ENCODE assay signal across 8 cellular contexts in genomic region chr12:9064201-9064814, GRCh38. TPM values are rescaled to one million over a fixed set of nuclear protein-coding genes. Genes with fewer than 3 reads are reported as not detected.
DNase-seq lines count a peak whose midpoint lies in the region; ATAC-seq and TF ChIP-seq lines count a peak whose summit lies in the region.

No MANE protein-coding gene starts in this region.

- peaks cover 12% of the 10 kb centered on the region for H3F3A ChIP-seq in neural progenitor cell (ENCODE audit: low read depth)

- H3K9me3 ChIP-seq in ES-I3 (ENCODE audit: control insufficient read depth, insufficient read depth, low read length) (no peaks in the 10 kb centered on the region), Panc1 (ENCODE audit: control insufficient read depth, insufficient read depth, low read depth, low read length) (no peaks in the 10 kb centered on the region), gastroesophageal sphincter (no peaks in the 10 kb centered on the region), neural progenitor cell (ENCODE audit: low read depth) (no peaks in the 10 kb centered on the region), thymus (ENCODE audit: control insufficient read depth) (peaks cover 6% of the 10 kb centered on the region)

- no peaks in the 10 kb centered on the region for H4K20me1 ChIP-seq in neural progenitor cell (ENCODE audit: low read depth)

- intact Hi-C loops in Panc1 (cut with micrococcal nuclease; ENCODE audit: unreplicated experiment), result no loop called here

- H3K9ac ChIP-seq in ES-I3 (ENCODE audit: low read depth, low read length) (peak overlapping the region; percentile 96), neural progenitor cell (peak overlapping the region; percentile 39)

- no peak for TF ChIP-seq EP300 in gastroesophageal sphincter (IDR thresholded peaks at IDR 0.05)

- ATAC-seq in HG03108 (IDR thresholded peaks at IDR 0.05; ENCODE audit: unreplicated experiment) (peak; percentile 68), Panc1 (peak; percentile 93), gastroesophageal sphincter (peak; percentile 77), HG02840 (IDR thresholded peaks at IDR 0.05; ENCODE audit: low FRiP score, unreplicated experiment) (no peak)

- TF ChIP-seq CTCF in Panc1 (IDR thresholded peaks at IDR 0.05) (peak; percentile 66), gastroesophageal sphincter (IDR thresholded peaks at IDR 0.05) (peak in 3 of 4 experiments; percentile 37 to 53 (median 47)), neural progenitor cell (IDR thresholded peaks at IDR 0.05) (peak; percentile 49)

- peaks cover 10% of the 10 kb centered on the region for H3K4me1 Mint-ChIP-seq in activated naive CD4-positive, alpha-beta T cell treated with anti-CD3 and anti-CD28 coated beads, Interleukin-2, amount 50 U/mL, for 24 hours
- peaks cover 10% of the 10 kb centered on the region for H3K4me1 Mint-ChIP-seq in neural progenitor cell

- DNase-seq in Panc1 (ENCODE audit: low read depth, low spot score), result no peak
- DNase-seq in neural progenitor cell (ENCODE audit: low spot score), result peak; percentile 83

- peak; percentile 67 to 71 for TF ChIP-seq POLR2A in gastroesophageal sphincter (IDR thresholded peaks at IDR 0.05)

- BruUV-seq in Panc1 (replicated peaks; lab: Mats Ljungman, UMichigan), result no TSS peak

- WGBS in gastroesophageal sphincter (ENCODE audit: low coverage in 1 of 2), 2 donors, result 0 to 7% methylated on average over 3 to 5 of the region's 51 CpGs
- 2% methylated on average over 51 of the region's 51 CpGs for WGBS in thymus

- POLR2A ChIA-PET in Panc1 (lab: Charles Lee), result no interaction called here

- peak overlapping the region; percentile 65 for H2AFZ ChIP-seq in neural progenitor cell (replicated peaks)

- H3K4me2 ChIP-seq in neural progenitor cell, result peak overlapping the region; percentile 86

- H3K27ac ChIP-seq in Panc1 (ENCODE audit: low read length) (no peak overlapping the region), gastroesophageal sphincter (peak overlapping the region; percentile 90 to 100 (median 98)), neural progenitor cell (peak overlapping the region; percentile 65), thymus (ENCODE audit: low read depth) (peak overlapping the region; percentile 87)

- H3K4me1 ChIP-seq in ES-I3 (ENCODE audit: insufficient read depth, low read length) (no peaks in the 10 kb centered on the region), Panc1 (ENCODE audit: control insufficient read depth, insufficient read depth, low read length) (no peaks in the 10 kb centered on the region), gastroesophageal sphincter (peaks cover 0 to 24% (median 6%) of the 10 kb centered on the region in 3 donors), neural progenitor cell (peaks cover 10% of the 10 kb centered on the region), thymus (ENCODE audit: control insufficient read depth, insufficient read depth, low read length) (no peaks in the 10 kb centered on the region)

- no peaks in the 10 kb centered on the region; the same call in 1 of the 2 replicates for H3K36me3 ChIP-seq in ES-I3 (ENCODE audit: insufficient read depth, low read length)
- no peaks in the 10 kb centered on the region; the same call in 1 of the 2 replicates for H3K36me3 ChIP-seq in Panc1 (ENCODE audit: control insufficient read depth, insufficient read depth, low read length)
- peaks cover 0 to 30% of the 10 kb centered on the region in 2 donors for H3K36me3 ChIP-seq in gastroesophageal sphincter
- H3K36me3 ChIP-seq in neural progenitor cell, result no peaks in the 10 kb centered on the region
- H3K36me3 ChIP-seq in thymus (ENCODE audit: control insufficient read depth, insufficient read depth), result no peaks in the 10 kb centered on the region

- H3K27me3 ChIP-seq in Panc1 (ENCODE audit: control insufficient read depth, insufficient read depth, low read length) (0 out of 2 replicates have a peak, but pooled peaks cover 3% of the 10 kb centered on the region), gastroesophageal sphincter (no peaks in the 10 kb centered on the region), neural progenitor cell (no peaks in the 10 kb centered on the region), thymus (ENCODE audit: control insufficient read depth, insufficient read depth) (no peaks in the 10 kb centered on the region)

- H3K36me3 Mint-ChIP-seq in activated naive CD4-positive, alpha-beta T cell treated with anti-CD3 and anti-CD28 coated beads, Interleukin-2, amount 50 U/mL, for 24 hours, result peaks cover 5% of the 10 kb centered on the region
- no peaks in the 10 kb centered on the region for H3K36me3 Mint-ChIP-seq in neural progenitor cell

- in situ Hi-C loops in Panc1 (cut with HindIII; ENCODE audit: low pct_unique_long_range_greater_than_20kb, low sequenced_read_pairs), result no loop called here

- H3K4me3 ChIP-seq in Panc1 (ENCODE audit: low read depth in 2 of 2, low read length in 2 of 2), result peak overlapping the region; percentile 48 to 49
- H3K4me3 ChIP-seq in gastroesophageal sphincter, result peak overlapping the region; percentile 86 to 96
- H3K4me3 ChIP-seq in neural progenitor cell, result peak overlapping the region; percentile 75
- peak overlapping the region; percentile 65 for H3K4me3 ChIP-seq in thymus (ENCODE audit: low read length)

- no peaks in the 10 kb centered on the region for H3K27me3 Mint-ChIP-seq in activated naive CD4-positive, alpha-beta T cell treated with anti-CD3 and anti-CD28 coated beads, Interleukin-2, amount 50 U/mL, for 24 hours
- H3K27me3 Mint-ChIP-seq in neural progenitor cell (ENCODE audit: insufficient read depth, low read depth), result no peaks in the 10 kb centered on the region

- H3K27ac Mint-ChIP-seq in activated naive CD4-positive, alpha-beta T cell treated with anti-CD3 and anti-CD28 coated beads, Interleukin-2, amount 50 U/mL, for 24 hours, result peak overlapping the region; percentile 25
- peak overlapping the region; percentile 20 for H3K27ac Mint-ChIP-seq in neural progenitor cell

- H3K4me3 Mint-ChIP-seq in activated naive CD4-positive, alpha-beta T cell treated with anti-CD3 and anti-CD28 coated beads, Interleukin-2, amount 50 U/mL, for 24 hours, result peak overlapping the region; percentile 82
- H3K4me3 Mint-ChIP-seq in neural progenitor cell, result peak overlapping the region; percentile 86

- no peaks in the 10 kb centered on the region for H3K79me2 ChIP-seq in neural progenitor cell (ENCODE audit: low read depth)

- no peaks in the 10 kb centered on the region for H3K9me3 Mint-ChIP-seq in activated naive CD4-positive, alpha-beta T cell treated with anti-CD3 and anti-CD28 coated beads, Interleukin-2, amount 50 U/mL, for 24 hours
- no peaks in the 10 kb centered on the region for H3K9me3 Mint-ChIP-seq in neural progenitor cell

- CTCF ChIA-PET in Panc1 (lab: Charles Lee), result no interaction called here

RNA-seq across cellular contexts. Expression of gene A2M, which starts 51.4 kb away (rescaled TPM):
- total RNA-seq in Panc1 (2021; ENCODE audit: unreplicated experiment), result 2.1 TPM
- polyA plus RNA-seq in Panc1 (2012; ENCODE audit: insufficient read length), result 0.28 TPM
- total RNA-seq in gastroesophageal sphincter, result 100 to 1,000 TPM; 268 to 632 (median 588) TPM
- 0.03 TPM in 1 of 2 replicates, not detected in the other for total RNA-seq in neural progenitor cell (ENCODE audit: low replicate concordance)
- polyA plus RNA-seq in thymus, result 47.6 TPM

Comparison
In these comparisons a context has a peak if more than half of its experiments do, and no peak if none do; other contexts are left out.
1. RNA of gene A2M, which starts 51.4 kb away (total RNA-seq): 268 to 632 TPM in gastroesophageal sphincter; 2.1 TPM in Panc1 (single experiment) and 0.03 TPM in neural progenitor cell; every median in the first group is over 10 times any median in the second.
2. Peak in every context shown above with its lines, with median percentiles within 50 percentile points of each other: H3K4me3 ChIP-seq and CTCF ChIP-seq.